36 cellular contexts compared by ENCODE assay signal in genomic region chr19:55310498-55310897, GRCh38. TPM values are rescaled to one million over a fixed set of nuclear protein-coding genes. Genes with fewer than 3 reads are reported as not detected.
"Had no signal": no experiment of that assay in that cellular context is flagged by ENCODE, and none has a peak within 500 bp of the region (broad histone marks: within the 10 kb centered on the region; RNA-seq: fewer than 3 reads in every experiment).

No MANE protein-coding gene starts in this region.

- H3K4me3 Mint-ChIP-seq: immature natural killer cell, memory B cell, natural killer cell had no signal

- DNase-seq: dermis blood vessel endothelial cell; effector memory CD4-positive, alpha-beta T cell; foreskin keratinocyte; hypothalamus; immature natural killer cell; islet precursor cell; kidney glomerular epithelial cell; left colon; left ventricle myocardium superior; natural killer cell; nucleus accumbens; pancreas; stimulated activated CD4-positive, alpha-beta T cell treated with anti-CD3 and anti-CD28 coated beads, Interleukin-12 subunit alpha, Interleukin-12 subunit beta, amount 100 ng/mL, for 4 hours; stimulated activated CD4-positive, alpha-beta T cell treated with anti-CD3 and anti-CD28 coated beads, Interleukin-1b, Interleukin-23, amount 100 ng/mL, for 48 hours; stimulated activated CD4-positive, alpha-beta T cell treated with anti-CD3 and anti-CD28 coated beads, Interleukin-4, amount 100 ng/mL, for 1 hour; stimulated activated CD8-positive, alpha-beta memory T cell treated with anti-CD3 and anti-CD28 coated beads, Interleukin-4, amount 100 ng/mL, for 48 hours; stimulated activated naive CD4-positive, alpha-beta T cell; stomach; thyroid gland; trophoblast cell had no signal

- ATAC-seq: foreskin keratinocyte, gastroesophageal sphincter, left ventricle myocardium superior, natural killer cell, pancreas, sciatic nerve had no signal

- H3K27me3 ChIP-seq: foreskin keratinocyte, pancreas, stomach, thyroid gland, vagina had no signal

- H3K36me3 Mint-ChIP-seq: natural killer cell had no signal

- H3K27ac Mint-ChIP-seq: immature natural killer cell, memory B cell, natural killer cell had no signal

- H3K27ac ChIP-seq: coronary artery, esophagus muscularis mucosa, foreskin keratinocyte, gastroesophageal sphincter, pancreas, stomach, thyroid gland, vagina had no signal

- H3K4me3 ChIP-seq: coronary artery, esophagus muscularis mucosa, gastroesophageal sphincter, lung, pancreas, smooth muscle cell, stomach, thyroid gland, vagina had no signal

- H3K4me1 Mint-ChIP-seq: immature natural killer cell, natural killer cell had no signal

- H3K4me2 ChIP-seq: smooth muscle cell had no signal

- H3K36me3 ChIP-seq: pancreas, thyroid gland, vagina had no signal

- H3K4me1 ChIP-seq: esophagus muscularis mucosa, foreskin keratinocyte, gastroesophageal sphincter, pancreas, stomach, thyroid gland, vagina had no signal

- H3K9me3 ChIP-seq: esophagus muscularis mucosa, gastroesophageal sphincter, pancreas, stomach, thyroid gland, vagina had no signal

- H3K9me3 Mint-ChIP-seq: immature natural killer cell, memory B cell, natural killer cell had no signal

RNA-seq across cellular contexts. Expression of gene TMEM150B, which starts 14.6 kb away (rescaled TPM):
- total RNA-seq: dermis blood vessel endothelial cell, endothelial cell of umbilical vein, epithelial cell of proximal tubule, fibroblast of lung, foreskin keratinocyte, pulmonary artery endothelial cell, smooth muscle cell, temporal lobe, vagina had no signal
- polyA plus RNA-seq: endothelial cell of umbilical vein, fibroblast of lung, foreskin keratinocyte, immature natural killer cell, neural cell, smooth muscle cell had no signal

RNA-seq across cellular contexts. Expression of gene BRSK1, which starts 26.7 kb away (rescaled TPM):
- polyA plus RNA-seq: immature natural killer cell had no signal

RNA-seq across cellular contexts. Expression of gene COX6B2, which starts 44.0 kb away (rescaled TPM):
- total RNA-seq: dermis blood vessel endothelial cell, endothelial cell of umbilical vein, gastroesophageal sphincter, left ventricle myocardium superior, mononuclear cell, pulmonary artery endothelial cell, subcutaneous adipose tissue had no signal
- polyA plus RNA-seq: endothelial cell of umbilical vein had no signal
